In the genomic region with DNA sequence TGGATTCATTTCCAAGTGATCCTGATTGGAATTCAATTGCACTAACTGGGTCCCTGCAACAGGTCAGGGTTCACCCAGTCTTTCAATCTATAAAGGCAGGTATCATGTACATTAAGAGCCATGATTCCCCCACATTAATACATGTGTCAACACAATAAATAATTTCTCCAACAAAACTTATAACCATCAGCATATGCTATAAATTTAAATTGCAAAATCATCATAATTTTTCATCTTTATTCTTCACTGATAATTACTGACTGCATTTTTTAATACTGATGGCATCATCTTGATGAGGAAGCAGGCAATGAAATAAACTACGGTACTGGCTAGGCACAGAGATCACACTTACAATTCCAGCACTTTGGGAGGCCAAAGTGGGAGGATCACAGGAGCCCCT, we compare ENCODE assay signal across 17 cellular contexts. TPM values are rescaled to one million over a fixed set of nuclear protein-coding genes. Genes with fewer than 3 reads are reported as not detected.
A peak's percentile ranks its signal among the peaks of the same experiment; 100 is the strongest.
DNase-seq lines count a peak whose midpoint lies in the region; ATAC-seq and TF ChIP-seq lines count a peak whose summit lies in the region.
"Had no signal": no experiment of that assay in that cellular context is flagged by ENCODE, and none has a peak within 500 bp of the region (broad histone marks: within the 10 kb centered on the region; RNA-seq: fewer than 3 reads in every experiment).

No MANE protein-coding gene starts in this region.

- H3K9me3 ChIP-seq in ascending aorta (no peaks in the 10 kb centered on the region), parathyroid adenoma (ENCODE audit: control insufficient read depth, low read length) (no peaks in the 10 kb centered on the region), tibial artery (no peaks in the 10 kb centered on the region)
- H3K9me3 ChIP-seq: MG63 had no signal

- peaks cover 57% of the 10 kb centered on the region for H3K79me2 ChIP-seq in parathyroid adenoma

- H3K4me2 ChIP-seq in parathyroid adenoma (ENCODE audit: low read length): no peak overlapping the region

- H3K9ac ChIP-seq in parathyroid adenoma: no peak overlapping the region

- POLR2A ChIA-PET in activated CD8-positive, alpha-beta T cell treated with anti-CD3 and anti-CD28 coated beads, Interleukin-2, amount 10 ng/mL, durations not matched to agents 7 days and 5 days (lab: Charles Lee): no interaction called here

- H3K4me1 ChIP-seq in ascending aorta (peaks cover 24 to 79% of the 10 kb centered on the region in 2 donors), parathyroid adenoma (peaks cover 90% of the 10 kb centered on the region), tibial artery (peaks cover 8 to 99% (median 86%) of the 10 kb centered on the region in 4 donors)

- H3K27me3 ChIP-seq in ascending aorta (no peaks in the 10 kb centered on the region), parathyroid adenoma (ENCODE audit: control insufficient read depth, insufficient read depth, low read length) (no peaks in the 10 kb centered on the region), tibial artery (no peaks in the 10 kb centered on the region)
- H3K27me3 ChIP-seq: MG63 had no signal

- CTCF ChIA-PET in activated CD8-positive, alpha-beta T cell treated with anti-CD3 and anti-CD28 coated beads, Interleukin-2, amount 10 ng/mL, durations not matched to agents 7 days and 5 days (lab: Charles Lee): no interaction called here

- intact Hi-C loops in ascending aorta (cut with DNase I): no loop called here
- intact Hi-C loops in tibial artery (cut with DNase I; ENCODE audit: low total_unique reads): loop anchor here (5.0 to 10.0 kb wide), 2 partner anchors 41 to 56 kb away; a partner anchor contains a TSS

- TF ChIP-seq CTCF in HFFc6 (IDR thresholded peaks at IDR 0.05) (no peak), ascending aorta (IDR thresholded peaks at IDR 0.05) (no peak), parathyroid adenoma (IDR thresholded peaks at IDR 0.05) (no peak), tibial artery (IDR thresholded peaks at IDR 0.05) (no peak)

- H3K27ac ChIP-seq in ascending aorta: peak overlapping the region; percentile 92
- peak overlapping the region; percentile 99 for H3K27ac ChIP-seq in parathyroid adenoma
- peak overlapping the region; percentile 82 to 89 for H3K27ac ChIP-seq in tibial artery

- no peaks in the 10 kb centered on the region for H3K9me3 Mint-ChIP-seq in HFFc6
- H3K9me3 Mint-ChIP-seq in activated CD8-positive, alpha-beta T cell treated with anti-CD3 and anti-CD28 coated beads, Interleukin-2, amount 10 ng/mL, durations not matched to agents 7 days and 5 days (ENCODE audit: insufficient read depth): no peaks in the 10 kb centered on the region
- H3K9me3 Mint-ChIP-seq: activated naive CD4-positive, alpha-beta T cell treated with anti-CD3 and anti-CD28 coated beads for 36 hours; type B pancreatic cell had no signal

- ATAC-seq in activated CD8-positive, alpha-beta T cell treated with anti-CD3 and anti-CD28 coated beads, Interleukin-2, amount 10 ng/mL, durations not matched to agents 7 days and 5 days: no peak
- ATAC-seq: Panc1 had no signal

- peak overlapping the region; percentile 97 for H3K27ac Mint-ChIP-seq in HFFc6
- H3K27ac Mint-ChIP-seq in activated CD8-positive, alpha-beta T cell treated with anti-CD3 and anti-CD28 coated beads, Interleukin-2, amount 10 ng/mL, durations not matched to agents 7 days and 5 days: no peak overlapping the region
- H3K27ac Mint-ChIP-seq: activated naive CD4-positive, alpha-beta T cell treated with anti-CD3 and anti-CD28 coated beads for 36 hours had no signal

- peaks cover 4% of the 10 kb centered on the region for H3K27me3 Mint-ChIP-seq in HFFc6 (ENCODE audit: insufficient read depth)
- H3K27me3 Mint-ChIP-seq in activated CD8-positive, alpha-beta T cell treated with anti-CD3 and anti-CD28 coated beads, Interleukin-2, amount 10 ng/mL, durations not matched to agents 7 days and 5 days (ENCODE audit: low read depth): peaks cover 5% of the 10 kb centered on the region
- H3K27me3 Mint-ChIP-seq: type B pancreatic cell had no signal

- no peaks in the 10 kb centered on the region; the same call in 1 of the 2 replicates for H3K36me3 Mint-ChIP-seq in HFFc6 (ENCODE audit: low read depth)
- H3K36me3 Mint-ChIP-seq in activated CD8-positive, alpha-beta T cell treated with anti-CD3 and anti-CD28 coated beads, Interleukin-2, amount 10 ng/mL, durations not matched to agents 7 days and 5 days (ENCODE audit: low read depth): no peaks in the 10 kb centered on the region

- DNase-seq in HFFc6 (no peak), ascending aorta (ENCODE audit: low spot score in 2 of 2) (no peak), tibial artery (no peak), NCI-H2171 (lab: John Stamatoyannopoulos, UW) (no peak), erythroblast (lab: John Stamatoyannopoulos, UW) (no peak)
- DNase-seq in activated CD8-positive, alpha-beta T cell treated with anti-CD3 and anti-CD28 coated beads, Interleukin-2, amount 10 ng/mL, durations not matched to agents 7 days and 5 days: no peak
- DNase-seq: activated naive CD4-positive, alpha-beta T cell treated with anti-CD3 and anti-CD28 coated beads for 36 hours; activated T-cell treated with anti-CD3 and anti-CD28 coated beads for 4 hours; AML-193; GOT3; MG63; NCI-H2227 treated with DMSO at 0.1 percent for 48 hours; stimulated activated CD4-positive, alpha-beta T cell treated with anti-CD3 and anti-CD28 coated beads, Interleukin-12 subunit alpha, Interleukin-12 subunit beta, amount 100 ng/mL, for 4 hours had no signal

- H3K4me1 Mint-ChIP-seq in HFFc6 (ENCODE audit: low read depth): peaks cover 90% of the 10 kb centered on the region
- no peaks in the 10 kb centered on the region for H3K4me1 Mint-ChIP-seq in activated CD8-positive, alpha-beta T cell treated with anti-CD3 and anti-CD28 coated beads, Interleukin-2, amount 10 ng/mL, durations not matched to agents 7 days and 5 days (ENCODE audit: low read depth)

- H3K4me3 ChIP-seq in ascending aorta: no peak overlapping the region
- no peak overlapping the region for H3K4me3 ChIP-seq in parathyroid adenoma (ENCODE audit: low read depth, low read length)
- no peak overlapping the region for H3K4me3 ChIP-seq in tibial artery
- H3K4me3 ChIP-seq: lung, MG63 had no signal

- peak overlapping the region; percentile 79 for H3K4me3 Mint-ChIP-seq in HFFc6
- H3K4me3 Mint-ChIP-seq in activated CD8-positive, alpha-beta T cell treated with anti-CD3 and anti-CD28 coated beads, Interleukin-2, amount 10 ng/mL, durations not matched to agents 7 days and 5 days: no peak overlapping the region
- H3K4me3 Mint-ChIP-seq: activated naive CD4-positive, alpha-beta T cell treated with anti-CD3 and anti-CD28 coated beads for 36 hours; type B pancreatic cell had no signal

- H3K36me3 ChIP-seq in ascending aorta (no peaks in the 10 kb centered on the region), parathyroid adenoma (ENCODE audit: control insufficient read depth, insufficient read depth, low read length) (no peaks in the 10 kb centered on the region), tibial artery (no peaks in the 10 kb centered on the region)
- H3K36me3 ChIP-seq: MG63 had no signal

- H2AFZ ChIP-seq in parathyroid adenoma: no peak overlapping the region

- TF ChIP-seq POLR2A in erythroblast (IDR thresholded peaks at IDR 0.05; ENCODE audit: low read length): no peak

RNA-seq across cellular contexts. Expression of a gene that starts 59.4 kb away (rescaled TPM):
- total RNA-seq in HFFc6 (2021; fragmentation: NEBNext Ultra II Directional; extraction: Animal tissue kit (Norgen Biotek cat#: 25700)): 10 to 100 TPM; 14.5 to 25.8 (median 15.8) TPM
- total RNA-seq in ascending aorta: 34.8 TPM
- total RNA-seq in activated CD8-positive, alpha-beta T cell treated with anti-CD3 and anti-CD28 coated beads, Interleukin-2, amount 10 ng/mL, durations not matched to agents 7 days and 5 days: 1 to 10 TPM; 2.5 to 2.9 TPM
